Comparison of ENCODE assay signal across 1 cellular context in genomic region chr7:143284591-143285453, GRCh38.
A peak's percentile ranks its signal among the peaks of the same experiment; 100 is the strongest.
TF ChIP-seq lines count a peak whose summit lies in the region.

Gene TMEM139 (plus strand): TSS chr7:143284958. CDS start chr7:143285958, 1,000 bp downstream.

TF ChIP-seq in HepG2, 621 proteins besides CTCF, POLR2A, EP300 and RAD21 (continued from another document and continues in another):
- TF ChIP-seq, protein P1, sequence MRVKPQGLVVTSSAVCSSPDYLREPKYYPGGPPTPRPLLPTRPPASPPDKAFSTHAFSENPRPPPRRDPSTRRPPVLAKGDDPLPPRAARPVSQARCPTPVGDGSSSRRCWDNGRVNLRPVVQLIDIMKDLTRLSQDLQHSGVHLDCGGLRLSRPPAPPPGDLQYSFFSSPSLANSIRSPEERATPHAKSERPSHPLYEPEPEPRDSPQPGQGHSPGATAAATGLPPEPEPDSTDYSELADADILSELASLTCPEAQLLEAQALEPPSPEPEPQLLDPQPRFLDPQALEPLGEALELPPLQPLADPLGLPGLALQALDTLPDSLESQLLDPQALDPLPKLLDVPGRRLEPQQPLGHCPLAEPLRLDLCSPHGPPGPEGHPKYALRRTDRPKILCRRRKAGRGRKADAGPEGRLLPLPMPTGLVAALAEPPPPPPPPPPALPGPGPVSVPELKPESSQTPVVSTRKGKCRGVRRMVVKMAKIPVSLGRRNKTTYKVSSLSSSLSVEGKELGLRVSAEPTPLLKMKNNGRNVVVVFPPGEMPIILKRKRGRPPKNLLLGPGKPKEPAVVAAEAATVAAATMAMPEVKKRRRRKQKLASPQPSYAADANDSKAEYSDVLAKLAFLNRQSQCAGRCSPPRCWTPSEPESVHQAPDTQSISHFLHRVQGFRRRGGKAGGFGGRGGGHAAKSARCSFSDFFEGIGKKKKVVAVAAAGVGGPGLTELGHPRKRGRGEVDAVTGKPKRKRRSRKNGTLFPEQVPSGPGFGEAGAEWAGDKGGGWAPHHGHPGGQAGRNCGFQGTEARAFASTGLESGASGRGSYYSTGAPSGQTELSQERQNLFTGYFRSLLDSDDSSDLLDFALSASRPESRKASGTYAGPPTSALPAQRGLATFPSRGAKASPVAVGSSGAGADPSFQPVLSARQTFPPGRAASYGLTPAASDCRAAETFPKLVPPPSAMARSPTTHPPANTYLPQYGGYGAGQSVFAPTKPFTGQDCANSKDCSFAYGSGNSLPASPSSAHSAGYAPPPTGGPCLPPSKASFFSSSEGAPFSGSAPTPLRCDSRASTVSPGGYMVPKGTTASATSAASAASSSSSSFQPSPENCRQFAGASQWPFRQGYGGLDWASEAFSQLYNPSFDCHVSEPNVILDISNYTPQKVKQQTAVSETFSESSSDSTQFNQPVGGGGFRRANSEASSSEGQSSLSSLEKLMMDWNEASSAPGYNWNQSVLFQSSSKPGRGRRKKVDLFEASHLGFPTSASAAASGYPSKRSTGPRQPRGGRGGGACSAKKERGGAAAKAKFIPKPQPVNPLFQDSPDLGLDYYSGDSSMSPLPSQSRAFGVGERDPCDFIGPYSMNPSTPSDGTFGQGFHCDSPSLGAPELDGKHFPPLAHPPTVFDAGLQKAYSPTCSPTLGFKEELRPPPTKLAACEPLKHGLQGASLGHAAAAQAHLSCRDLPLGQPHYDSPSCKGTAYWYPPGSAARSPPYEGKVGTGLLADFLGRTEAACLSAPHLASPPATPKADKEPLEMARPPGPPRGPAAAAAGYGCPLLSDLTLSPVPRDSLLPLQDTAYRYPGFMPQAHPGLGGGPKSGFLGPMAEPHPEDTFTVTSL (CRISPR knock-in tag; IDR thresholded peaks at IDR 0.05; ENCODE audit: borderline replicate concordance), result 0 out of 2 replicates have a peak, but pooled peaks have one; percentile 28
- no peak for TF ChIP-seq ZNF33A (CRISPR knock-in tag; IDR thresholded peaks at IDR 0.05; ENCODE audit: borderline replicate concordance)
- TF ChIP-seq SALL2 (CRISPR knock-in tag; IDR thresholded peaks at IDR 0.05), result 0 out of 2 replicates have a peak, but pooled peaks have one; percentile 38
- no peak for TF ChIP-seq CCAR2 (optimal IDR thresholded peaks at IDR 0.05; ENCODE audit: low read depth, low read length)
- peak; percentile 47; the same call in 1 of the 2 replicates for TF ChIP-seq SIN3A (IDR thresholded peaks at IDR 0.05; ENCODE audit: borderline replicate concordance, low read depth, low read length)
- peak; percentile 55; the same call in 1 of the 2 replicates for TF ChIP-seq ZNF232 (CRISPR knock-in tag; IDR thresholded peaks at IDR 0.05; ENCODE audit: borderline replicate concordance)
- TF ChIP-seq EHMT2 (IDR thresholded peaks at IDR 0.05; ENCODE audit: borderline replicate concordance, low read depth, low read length), result no peak
- no peak for TF ChIP-seq NKX3-1 (CRISPR knock-in tag; IDR thresholded peaks at IDR 0.05)
- TF ChIP-seq ZBTB38 (CRISPR knock-in tag; IDR thresholded peaks at IDR 0.05), result 0 out of 2 replicates have a peak, but pooled peaks have one; percentile 7
- no peak for TF ChIP-seq ATF7-NPFF (CRISPR knock-in tag; IDR thresholded peaks at IDR 0.05; ENCODE audit: low read depth)
- no peak for TF ChIP-seq ISL2 (CRISPR knock-in tag; IDR thresholded peaks at IDR 0.05)
- 0 out of 2 replicates have a peak, but pooled peaks have one; percentile 36 for TF ChIP-seq REPIN1 (CRISPR knock-in tag; IDR thresholded peaks at IDR 0.05; ENCODE audit: borderline replicate concordance, low read depth)
- TF ChIP-seq KLF12 (CRISPR knock-in tag; IDR thresholded peaks at IDR 0.05; ENCODE audit: borderline replicate concordance), result 0 out of 2 replicates have a peak, but pooled peaks have one; percentile 27
- peak; percentile 10; the same call in 1 of the 2 replicates for TF ChIP-seq ZSCAN29 (CRISPR knock-in tag; conservative IDR thresholded peaks at IDR 0.05)
- TF ChIP-seq RORA (CRISPR knock-in tag; IDR thresholded peaks at IDR 0.05), result no peak
- TF ChIP-seq, protein P2, sequence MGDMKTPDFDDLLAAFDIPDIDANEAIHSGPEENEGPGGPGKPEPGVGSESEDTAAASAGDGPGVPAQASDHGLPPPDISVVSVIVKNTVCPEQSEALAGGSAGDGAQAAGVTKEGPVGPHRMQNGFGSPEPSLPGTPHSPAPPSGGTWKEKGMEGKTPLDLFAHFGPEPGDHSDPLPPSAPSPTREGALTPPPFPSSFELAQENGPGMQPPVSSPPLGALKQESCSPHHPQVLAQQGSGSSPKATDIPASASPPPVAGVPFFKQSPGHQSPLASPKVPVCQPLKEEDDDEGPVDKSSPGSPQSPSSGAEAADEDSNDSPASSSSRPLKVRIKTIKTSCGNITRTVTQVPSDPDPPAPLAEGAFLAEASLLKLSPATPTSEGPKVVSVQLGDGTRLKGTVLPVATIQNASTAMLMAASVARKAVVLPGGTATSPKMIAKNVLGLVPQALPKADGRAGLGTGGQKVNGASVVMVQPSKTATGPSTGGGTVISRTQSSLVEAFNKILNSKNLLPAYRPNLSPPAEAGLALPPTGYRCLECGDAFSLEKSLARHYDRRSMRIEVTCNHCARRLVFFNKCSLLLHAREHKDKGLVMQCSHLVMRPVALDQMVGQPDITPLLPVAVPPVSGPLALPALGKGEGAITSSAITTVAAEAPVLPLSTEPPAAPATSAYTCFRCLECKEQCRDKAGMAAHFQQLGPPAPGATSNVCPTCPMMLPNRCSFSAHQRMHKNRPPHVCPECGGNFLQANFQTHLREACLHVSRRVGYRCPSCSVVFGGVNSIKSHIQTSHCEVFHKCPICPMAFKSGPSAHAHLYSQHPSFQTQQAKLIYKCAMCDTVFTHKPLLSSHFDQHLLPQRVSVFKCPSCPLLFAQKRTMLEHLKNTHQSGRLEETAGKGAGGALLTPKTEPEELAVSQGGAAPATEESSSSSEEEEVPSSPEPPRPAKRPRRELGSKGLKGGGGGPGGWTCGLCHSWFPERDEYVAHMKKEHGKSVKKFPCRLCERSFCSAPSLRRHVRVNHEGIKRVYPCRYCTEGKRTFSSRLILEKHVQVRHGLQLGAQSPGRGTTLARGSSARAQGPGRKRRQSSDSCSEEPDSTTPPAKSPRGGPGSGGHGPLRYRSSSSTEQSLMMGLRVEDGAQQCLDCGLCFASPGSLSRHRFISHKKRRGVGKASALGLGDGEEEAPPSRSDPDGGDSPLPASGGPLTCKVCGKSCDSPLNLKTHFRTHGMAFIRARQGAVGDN (CRISPR knock-in tag; IDR thresholded peaks at IDR 0.05), result peak; percentile 65
- TF ChIP-seq ZNF496 (CRISPR knock-in tag; IDR thresholded peaks at IDR 0.05; ENCODE audit: insufficient replicate concordance), result no peak
- peak; percentile 38 for TF ChIP-seq XRCC5 (optimal IDR thresholded peaks at IDR 0.05; ENCODE audit: low read length)
- TF ChIP-seq ZNF816 (CRISPR knock-in tag; IDR thresholded peaks at IDR 0.05; ENCODE audit: borderline replicate concordance), result no peak
- TF ChIP-seq SOX13 (IDR thresholded peaks at IDR 0.05), result no peak
- 0 out of 4 replicates have a peak, but pooled peaks of 1 of the 2 experiments have one; percentile 54 for TF ChIP-seq SOX13 (CRISPR knock-in tag; conservative IDR thresholded peaks at IDR 0.05 in 1 of 2, IDR thresholded peaks at IDR 0.05 in 1 of 2)
- TF ChIP-seq ZFAT (CRISPR knock-in tag; conservative IDR thresholded peaks at IDR 0.05), result no peak
- TF ChIP-seq CSRNP2 (CRISPR knock-in tag; conservative IDR thresholded peaks at IDR 0.05; ENCODE audit: low read depth), result no peak
- TF ChIP-seq KLF15 (CRISPR knock-in tag; IDR thresholded peaks at IDR 0.05; ENCODE audit: borderline replicate concordance), result no peak
- TF ChIP-seq MTA1 (CRISPR knock-in tag; IDR thresholded peaks at IDR 0.05; ENCODE audit: borderline replicate concordance), result no peak
- TF ChIP-seq, protein P3, sequence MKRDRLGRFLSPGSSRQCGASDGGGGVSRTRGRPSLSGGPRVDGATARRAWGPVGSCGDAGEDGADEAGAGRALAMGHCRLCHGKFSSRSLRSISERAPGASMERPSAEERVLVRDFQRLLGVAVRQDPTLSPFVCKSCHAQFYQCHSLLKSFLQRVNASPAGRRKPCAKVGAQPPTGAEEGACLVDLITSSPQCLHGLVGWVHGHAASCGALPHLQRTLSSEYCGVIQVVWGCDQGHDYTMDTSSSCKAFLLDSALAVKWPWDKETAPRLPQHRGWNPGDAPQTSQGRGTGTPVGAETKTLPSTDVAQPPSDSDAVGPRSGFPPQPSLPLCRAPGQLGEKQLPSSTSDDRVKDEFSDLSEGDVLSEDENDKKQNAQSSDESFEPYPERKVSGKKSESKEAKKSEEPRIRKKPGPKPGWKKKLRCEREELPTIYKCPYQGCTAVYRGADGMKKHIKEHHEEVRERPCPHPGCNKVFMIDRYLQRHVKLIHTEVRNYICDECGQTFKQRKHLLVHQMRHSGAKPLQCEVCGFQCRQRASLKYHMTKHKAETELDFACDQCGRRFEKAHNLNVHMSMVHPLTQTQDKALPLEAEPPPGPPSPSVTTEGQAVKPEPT (CRISPR knock-in tag; IDR thresholded peaks at IDR 0.05; ENCODE audit: low read depth), result no peak
- peak; percentile 82 for TF ChIP-seq ZEB1 (IDR thresholded peaks at IDR 0.05; ENCODE audit: insufficient replicate concordance, low read depth)
- TF ChIP-seq HNF4A (CRISPR knock-in tag; IDR thresholded peaks at IDR 0.05), result peak; percentile 89
- TF ChIP-seq, protein P4, sequence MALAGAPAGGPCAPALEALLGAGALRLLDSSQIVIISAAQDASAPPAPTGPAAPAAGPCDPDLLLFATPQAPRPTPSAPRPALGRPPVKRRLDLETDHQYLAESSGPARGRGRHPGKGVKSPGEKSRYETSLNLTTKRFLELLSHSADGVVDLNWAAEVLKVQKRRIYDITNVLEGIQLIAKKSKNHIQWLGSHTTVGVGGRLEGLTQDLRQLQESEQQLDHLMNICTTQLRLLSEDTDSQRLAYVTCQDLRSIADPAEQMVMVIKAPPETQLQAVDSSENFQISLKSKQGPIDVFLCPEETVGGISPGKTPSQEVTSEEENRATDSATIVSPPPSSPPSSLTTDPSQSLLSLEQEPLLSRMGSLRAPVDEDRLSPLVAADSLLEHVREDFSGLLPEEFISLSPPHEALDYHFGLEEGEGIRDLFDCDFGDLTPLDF (CRISPR knock-in tag; IDR thresholded peaks at IDR 0.05), result no peak
- TF ChIP-seq ETV6 (CRISPR knock-in tag; conservative IDR thresholded peaks at IDR 0.05), result no peak
- TF ChIP-seq TBX2 (CRISPR knock-in tag; IDR thresholded peaks at IDR 0.05; ENCODE audit: borderline replicate concordance), result no peak
- TF ChIP-seq, protein P5, sequence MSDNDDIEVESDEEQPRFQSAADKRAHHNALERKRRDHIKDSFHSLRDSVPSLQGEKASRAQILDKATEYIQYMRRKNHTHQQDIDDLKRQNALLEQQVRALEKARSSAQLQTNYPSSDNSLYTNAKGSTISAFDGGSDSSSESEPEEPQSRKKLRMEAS (IDR thresholded peaks at IDR 0.05), result peak; percentile 41
- TF ChIP-seq, protein P6, sequence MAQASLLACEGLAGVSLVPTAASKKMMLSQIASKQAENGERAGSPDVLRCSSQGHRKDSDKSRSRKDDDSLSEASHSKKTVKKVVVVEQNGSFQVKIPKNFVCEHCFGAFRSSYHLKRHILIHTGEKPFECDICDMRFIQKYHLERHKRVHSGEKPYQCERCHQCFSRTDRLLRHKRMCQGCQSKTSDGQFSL (CRISPR knock-in tag; IDR thresholded peaks at IDR 0.05), result 0 out of 2 replicates have a peak, but pooled peaks have one; percentile 64
- peak; percentile 90 for TF ChIP-seq PHF21A (CRISPR knock-in tag; IDR thresholded peaks at IDR 0.05)
